In the genomic region with DNA sequence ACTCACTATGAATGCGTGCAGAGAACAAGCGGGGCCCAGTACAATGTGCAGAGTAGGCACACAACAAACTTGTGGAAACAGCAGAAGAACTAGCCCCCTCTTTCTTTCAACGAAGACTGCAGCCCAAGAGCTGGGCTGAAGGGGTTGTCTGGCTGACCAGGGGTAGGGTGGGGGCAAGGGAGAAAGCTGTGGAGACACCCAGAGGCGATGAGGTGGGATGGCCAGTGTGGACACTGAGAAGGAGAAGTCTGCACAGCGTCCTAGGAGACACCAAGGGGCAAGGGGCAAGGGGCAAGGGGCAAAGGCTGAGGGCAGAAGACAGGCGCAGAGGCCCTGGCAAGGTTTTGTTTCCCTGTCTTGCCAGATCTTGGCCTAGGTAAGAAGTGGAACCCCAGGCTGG, we compare ENCODE assay signal across 8 cellular contexts.
"Had no signal": no experiment of that assay in that cellular context is flagged by ENCODE, and none has a peak within 500 bp of the region (broad histone marks: within the 10 kb centered on the region; RNA-seq: fewer than 3 reads in every experiment).

No MANE protein-coding gene starts in this region.

- H3K36me3 ChIP-seq: HAP-1 had no signal

- H3K4me1 ChIP-seq: HAP-1 had no signal

- H3K4me3 ChIP-seq: GM23248, HAP-1 had no signal

- ATAC-seq: HCT116 had no signal

- H3K9me3 ChIP-seq: HAP-1 had no signal

- DNase-seq: GM23248, GOT3, H7, HFFc6, IMR-90 had no signal

- H3K27ac Mint-ChIP-seq: HFFc6 had no signal

- H3K9ac ChIP-seq: GM23248 had no signal

- H3K4me3 Mint-ChIP-seq: HFFc6 had no signal

- H3K27ac ChIP-seq: GM23248, HL-60 had no signal

- H3K9me3 Mint-ChIP-seq: HFFc6 had no signal

- H2AFZ ChIP-seq: GM23248 had no signal
